Comparison of ENCODE assay signal across 34 cellular contexts in genomic region chr15:38824719-38825118, GRCh38.
"Had no signal": no experiment of that assay in that cellular context is flagged by ENCODE, and none has a peak within 500 bp of the region (broad histone marks: within the 10 kb centered on the region; RNA-seq: fewer than 3 reads in every experiment).

No MANE protein-coding gene starts in this region.

- H3K36me3 ChIP-seq: MG63 had no signal

- H3K27ac ChIP-seq: KMS-11 had no signal

- DNase-seq: Karpas-422, Kasumi-1, MG63, MM.1S, MV-4-11, NCI-H1048, NCI-H1092, NCI-H1092 treated with DMSO at 0.1 percent for 48 hours, NCI-H1105, NCI-H1105 treated with DMSO at 0.1 percent for 48 hours, NCI-H1417, NCI-H1417 treated with DMSO at 0.1 percent for 48 hours, NCI-H1436, NCI-H1436 treated with DMSO at 0.1 percent for 48 hours, NCI-H146, NCI-H1694, NCI-H1694 treated with DMSO at 0.1 percent for 48 hours, NCI-H187, NCI-H187 treated with DMSO at 0.1 percent for 48 hours, NCI-H1930, NCI-H2029, NCI-H2081, NCI-H2081 treated with DMSO at 0.1 percent for 48 hours, NCI-H2107, NCI-H2171, NCI-H2171 treated with DMSO at 0.1 percent for 48 hours, NCI-H2227 treated with DMSO at 0.1 percent for 48 hours, NCI-H226, NCI-H345, NCI-H446, NCI-H446 treated with DMSO at 0.1 percent for 48 hours, NCI-H510A, NCI-H510A treated with DMSO at 0.1 percent for 48 hours had no signal

- H3K4me3 ChIP-seq: MG63 had no signal

- H3K4me2 ChIP-seq: KMS-11 had no signal

- H3K9ac ChIP-seq: KMS-11 had no signal

- H3K27me3 ChIP-seq: MG63 had no signal
